7 cellular contexts compared by ENCODE assay signal in the genomic region with DNA sequence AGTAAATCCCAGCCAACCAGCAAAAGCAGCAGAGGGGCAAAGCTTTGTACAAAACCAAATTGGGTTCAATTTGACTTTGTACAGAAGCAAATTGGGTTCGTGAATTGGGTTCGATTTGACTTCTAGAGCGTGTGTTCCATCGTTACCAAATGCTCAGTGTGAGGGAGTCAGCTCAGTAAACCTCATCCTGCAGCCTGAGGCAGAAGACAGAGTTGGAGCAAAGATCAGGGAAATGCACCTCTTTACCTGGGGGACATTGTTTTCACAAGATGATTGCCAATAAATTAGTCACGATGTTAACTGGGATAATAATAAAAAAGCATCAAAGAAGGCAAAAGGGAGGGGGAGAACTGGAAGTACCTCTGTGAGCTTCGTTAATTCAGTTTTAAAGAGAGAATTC. TPM values are rescaled to one million over a fixed set of nuclear protein-coding genes. Genes with fewer than 3 reads are reported as not detected.
DNase-seq lines count a peak whose midpoint lies in the region; ATAC-seq and TF ChIP-seq lines count a peak whose summit lies in the region.

No MANE protein-coding gene starts in this region.

- intact Hi-C loops in body of pancreas (cut with DNase I) = no loop called here
- intact Hi-C loops in right lobe of liver (cut with DNase I) = loop anchor here in 1 of 2 donors (10.0 kb wide), 1 partner anchor 105 kb away; no protein-coding TSS in a partner anchor

- H3K9ac ChIP-seq in HUES6 (ENCODE audit: low read length) = peak overlapping the region; percentile 29

- no peak for ATAC-seq in body of pancreas
- no peak for ATAC-seq in right lobe of liver
- ATAC-seq in GM21528 (IDR thresholded peaks at IDR 0.05; ENCODE audit: low FRiP score, unreplicated experiment) = no peak

- H3K4me1 ChIP-seq in HUES6 (ENCODE audit: control insufficient read depth, insufficient read depth, low read length) (peaks cover 36% of the 10 kb centered on the region), body of pancreas (peaks cover 77% of the 10 kb centered on the region), right lobe of liver (peaks cover 0 to 42% (median 14%) of the 10 kb centered on the region in 4 donors), suprapubic skin (peaks cover 32% of the 10 kb centered on the region)

- peaks cover 22% of the 10 kb centered on the region for H3K36me3 ChIP-seq in HUES6 (ENCODE audit: control insufficient read depth, insufficient read depth, low read length)
- H3K36me3 ChIP-seq in body of pancreas (replicated peaks in 1 of 2; ENCODE audit: insufficient read depth in 1 of 2, low read depth in 2 of 2) = no peaks in the 10 kb centered on the region
- peaks cover 0 to 3% (median 0%) of the 10 kb centered on the region in 4 donors for H3K36me3 ChIP-seq in right lobe of liver
- H3K36me3 ChIP-seq in suprapubic skin = peaks cover 3% of the 10 kb centered on the region

- H3K27ac ChIP-seq in HUES6 (ENCODE audit: low read depth, low read length) (no peak overlapping the region), body of pancreas (peak overlapping the region; percentile 89 to 98 (median 94)), right lobe of liver (peak overlapping the region; percentile 90 to 98 (median 95)), suprapubic skin (peak overlapping the region; percentile 26)

- DNase-seq in body of pancreas = no peak
- DNase-seq in right lobe of liver = no peak
- DNase-seq in suprapubic skin (ENCODE audit: low spot score in 2 of 2) = no peak
- no peak for DNase-seq in cortex of kidney (lab: John Stamatoyannopoulos, UW)
- DNase-seq in DMS53 treated with DMSO at 0.1 percent for 48 hours (lab: John Stamatoyannopoulos, UW; ENCODE audit: unreplicated experiment) = no peak

- WGBS in body of pancreas, 2 donors = 11 to 13% methylated on average over 6 of the region's 6 CpGs
- WGBS in right lobe of liver (ENCODE audit: insufficient coverage, low coverage, low lambda C conversion rate, missing lambda C conversion rate) = 9% methylated on average over 6 of the region's 6 CpGs
- WGBS in suprapubic skin = 45% methylated on average over 6 of the region's 6 CpGs

- H3K4me3 ChIP-seq in HUES6 (ENCODE audit: low read depth, low read length) = peak overlapping the region; percentile 97; the same call in 1 of the 2 replicates
- peak overlapping the region in 1 of 2 donors; percentile 7 for H3K4me3 ChIP-seq in body of pancreas
- H3K4me3 ChIP-seq in right lobe of liver = peak overlapping the region; percentile 84 to 96 (median 91)
- peak overlapping the region; percentile 83 for H3K4me3 ChIP-seq in suprapubic skin

- no peak for TF ChIP-seq EP300 in suprapubic skin (IDR thresholded peaks at IDR 0.05)

- H3K27me3 ChIP-seq in HUES6 (ENCODE audit: control insufficient read depth, insufficient read depth, low read length) (0 out of 2 replicates have a peak, but pooled peaks cover 3% of the 10 kb centered on the region), body of pancreas (no peaks in the 10 kb centered on the region), right lobe of liver (no peaks in the 10 kb centered on the region), suprapubic skin (no peaks in the 10 kb centered on the region)

- no peaks in the 10 kb centered on the region for H3K9me3 ChIP-seq in HUES6 (ENCODE audit: control insufficient read depth, insufficient read depth, low read depth, low read length)
- no peaks in the 10 kb centered on the region for H3K9me3 ChIP-seq in body of pancreas
- H3K9me3 ChIP-seq in right lobe of liver = no peaks in the 10 kb centered on the region
- no peaks in the 10 kb centered on the region for H3K9me3 ChIP-seq in suprapubic skin

- TF ChIP-seq CTCF in body of pancreas (IDR thresholded peaks at IDR 0.05) = no peak
- TF ChIP-seq CTCF in right lobe of liver (IDR thresholded peaks at IDR 0.05) = no peak
- TF ChIP-seq CTCF in suprapubic skin (IDR thresholded peaks at IDR 0.05) = no peak

- no peak for TF ChIP-seq POLR2A in body of pancreas (IDR thresholded peaks at IDR 0.05)
- TF ChIP-seq POLR2A in right lobe of liver (IDR thresholded peaks at IDR 0.05) = no peak
- no peak for TF ChIP-seq POLR2A in suprapubic skin (IDR thresholded peaks at IDR 0.05)

RNA-seq across cellular contexts. Expression of gene RAB20, which starts 1.5 kb away (rescaled TPM):
- 10 to 100 TPM; 23.1 to 35.5 TPM for total RNA-seq in body of pancreas
- 10 to 100 TPM; 12.5 to 47.2 (median 36.3) TPM for total RNA-seq in right lobe of liver
- 1 to 10 TPM; 2.0 to 6.7 (median 3.7) TPM for total RNA-seq in suprapubic skin

RNA-seq across cellular contexts. Expression of gene NAXD, which starts 55.4 kb away (rescaled TPM):
- total RNA-seq in body of pancreas (10 to 100 TPM; 23.4 to 27.5 TPM), right lobe of liver (10 to 100 TPM; 24.2 to 41.9 (median 29.9) TPM), suprapubic skin (10 to 100 TPM; 26.4 to 38.3 (median 32.4) TPM)
